18 cellular contexts compared by ENCODE assay signal in the genomic region with DNA sequence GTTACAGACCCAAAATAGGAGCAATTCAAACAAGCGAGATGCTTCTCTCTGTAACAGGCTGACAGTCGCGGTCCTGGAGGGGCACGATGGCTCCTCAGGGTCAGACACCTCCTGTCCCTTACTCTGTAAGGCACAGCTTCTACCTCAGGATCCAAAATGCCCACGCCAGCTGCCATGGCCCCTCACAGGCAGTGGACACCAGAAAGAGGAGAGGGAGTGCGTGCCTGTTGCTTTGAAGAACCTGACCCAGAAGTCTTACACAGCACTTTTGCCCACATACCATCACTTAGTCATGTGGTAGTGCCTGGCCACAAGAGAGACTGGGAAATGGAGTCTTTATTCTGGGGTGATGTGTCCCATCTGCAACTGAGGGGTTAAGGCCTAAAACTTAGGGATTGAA. TPM values are rescaled to one million over a fixed set of nuclear protein-coding genes. Genes with fewer than 3 reads are reported as not detected.
DNase-seq lines count a peak whose midpoint lies in the region; ATAC-seq and TF ChIP-seq lines count a peak whose summit lies in the region.
"Had no signal": no experiment of that assay in that cellular context is flagged by ENCODE, and none has a peak within 500 bp of the region (broad histone marks: within the 10 kb centered on the region; RNA-seq: fewer than 3 reads in every experiment).

No MANE protein-coding gene starts in this region.

- dilution Hi-C loops in mammary epithelial cell (cut with HindIII; ENCODE audit: low sequenced_read_pairs): no loop called here

- H3K27ac ChIP-seq in breast epithelium (peak overlapping the region; percentile 2 to 80), mammary epithelial cell (ENCODE audit: insufficient read depth, low read depth, low read length) (no peak overlapping the region), transverse colon (peak overlapping the region in 3 of 4 donors; percentile 61 to 76 (median 74))

- peaks cover 17% of the 10 kb centered on the region for H3K79me2 ChIP-seq in mammary epithelial cell (ENCODE audit: insufficient read depth, low read length)

- peak overlapping the region; percentile 93 for H3K27ac Mint-ChIP-seq in chondrocyte (ENCODE audit: unreplicated experiment)
- peak overlapping the region; percentile 91 to 96 (median 92) for H3K27ac Mint-ChIP-seq in nephron

- no peak for TF ChIP-seq EP300 in transverse colon (IDR thresholded peaks at IDR 0.05; ENCODE audit: low read depth)

- CTCF ChIA-PET in mammary epithelial cell (lab: Charles Lee; ENCODE audit: low non-redundant PET): no interaction called here

- WGBS in mammary epithelial cell (ENCODE audit: low coverage, missing lambda C conversion rate): 97% methylated on average over 4 of the region's 6 CpGs
- WGBS in transverse colon (ENCODE audit: low coverage in 1 of 2), 2 donors: 88 to 89% methylated on average over 3 to 6 of the region's 6 CpGs

- no TSS peak for BruUV-seq in mammary epithelial cell (replicated peaks; lab: Mats Ljungman, UMichigan)

- no peaks in the 10 kb centered on the region for H4K20me1 ChIP-seq in mammary epithelial cell (ENCODE audit: insufficient read depth, low read length)

- H3K9me3 Mint-ChIP-seq in chondrocyte (ENCODE audit: low read depth): peaks cover 1% of the 10 kb centered on the region
- peaks cover 5% of the 10 kb centered on the region for H3K9me3 Mint-ChIP-seq in nephron

- H2AFZ ChIP-seq in mammary epithelial cell (ENCODE audit: low read depth, low read length): no peak overlapping the region

- H3K27me3 Mint-ChIP-seq in chondrocyte (ENCODE audit: low read depth) (no peaks in the 10 kb centered on the region), nephron (ENCODE audit: low read depth) (peaks cover 5% of the 10 kb centered on the region)
- H3K27me3 Mint-ChIP-seq: central memory CD8-positive, alpha-beta T cell had no signal

- in situ Hi-C loops in mammary epithelial cell (cut with MboI; ENCODE audit: low sequenced_read_pairs in 2 of 2): no loop called here
- in situ Hi-C loops in transverse colon (cut with MboI; ENCODE audit: low pct_ligation_motif_present in 1 of 4, low pct_unique_long_range_greater_than_20kb in 1 of 4, low sequenced_read_pairs in 3 of 4): no loop called here

- H3K4me1 ChIP-seq in breast epithelium: peaks cover 4 to 10% of the 10 kb centered on the region in 2 donors
- no peaks in the 10 kb centered on the region for H3K4me1 ChIP-seq in mammary epithelial cell (ENCODE audit: insufficient read depth, low read length)
- peaks cover 22 to 41% (median 26%) of the 10 kb centered on the region in 4 donors for H3K4me1 ChIP-seq in transverse colon

- H3K36me3 Mint-ChIP-seq in chondrocyte (ENCODE audit: low read depth) (peaks cover 2% of the 10 kb centered on the region), nephron (ENCODE audit: low read depth) (peaks cover 7% of the 10 kb centered on the region)

- no peaks in the 10 kb centered on the region for H3K27me3 ChIP-seq in breast epithelium
- H3K27me3 ChIP-seq in mammary epithelial cell (ENCODE audit: insufficient read depth, low read length): no peaks in the 10 kb centered on the region
- H3K27me3 ChIP-seq in transverse colon: no peaks in the 10 kb centered on the region
- H3K27me3 ChIP-seq: pancreas had no signal

- H3K4me1 Mint-ChIP-seq in chondrocyte (ENCODE audit: low read depth): peaks cover 36% of the 10 kb centered on the region
- peaks cover 59% of the 10 kb centered on the region for H3K4me1 Mint-ChIP-seq in nephron

- H3K4me3 Mint-ChIP-seq in chondrocyte (ENCODE audit: unreplicated experiment) (peak overlapping the region; percentile 17), nephron (peak overlapping the region; percentile 56 to 66 (median 58))
- H3K4me3 Mint-ChIP-seq: central memory CD8-positive, alpha-beta T cell had no signal

- no peak for ATAC-seq in HG02763 (IDR thresholded peaks at IDR 0.05; ENCODE audit: unreplicated experiment)
- no peak for ATAC-seq in GM18858 (IDR thresholded peaks at IDR 0.05; ENCODE audit: unreplicated experiment)

- no peaks in the 10 kb centered on the region for H3K36me3 ChIP-seq in breast epithelium
- H3K36me3 ChIP-seq in mammary epithelial cell (ENCODE audit: insufficient read depth, low read length): no peaks in the 10 kb centered on the region
- no peaks in the 10 kb centered on the region for H3K36me3 ChIP-seq in transverse colon
- H3K36me3 ChIP-seq: pancreas had no signal

- TF ChIP-seq CTCF in breast epithelium (IDR thresholded peaks at IDR 0.05) (no peak), mammary epithelial cell (conservative IDR thresholded peaks at IDR 0.05 in 1 of 2, IDR thresholded peaks at IDR 0.05 in 1 of 2; ENCODE audit: extremely low read depth in 1 of 2, insufficient read depth in 1 of 2, low read depth in 1 of 2, low read length in 2 of 2) (no peak), chondrocyte (IDR thresholded peaks at IDR 0.05) (no peak), nephron (IDR thresholded peaks at IDR 0.05; ENCODE audit: unreplicated experiment in 3 of 3) (no peak), transverse colon (IDR thresholded peaks at IDR 0.05) (no peak)

- DNase-seq in breast epithelium (ENCODE audit: low spot score in 2 of 2) (no peak), mammary epithelial cell (no peak), chondrocyte (ENCODE audit: low spot score) (no peak), transverse colon (no peak), DMS 273 treated with DMSO at 0.1 percent for 48 hours (lab: John Stamatoyannopoulos, UW) (no peak)
- DNase-seq: 8988T; activated CD4-positive, alpha-beta T cell treated with anti-CD3 and anti-CD28 coated beads, Interleukin-2, amount 50 U/mL, for 4 hours; activated gamma-delta T cell; DMS79; Kasumi-1; NCI-H2107; pancreas; stimulated activated CD4-positive, alpha-beta T cell treated with anti-CD3 and anti-CD28 coated beads, Interleukin-4, amount 100 ng/mL, for 24 hours; T-helper 2 cell had no signal

- H3K4me3 ChIP-seq in breast epithelium (no peak overlapping the region), mammary epithelial cell (replicated peaks in 1 of 3; ENCODE audit: insufficient read depth in 1 of 3, low read depth in 2 of 3, low read length in 3 of 3) (no peak overlapping the region), transverse colon (no peak overlapping the region)
- H3K4me3 ChIP-seq: pancreas had no signal

- H3K9ac ChIP-seq in mammary epithelial cell (ENCODE audit: insufficient read depth, low read length): no peak overlapping the region

- TF ChIP-seq POLR2A in breast epithelium (IDR thresholded peaks at IDR 0.05) (no peak), transverse colon (IDR thresholded peaks at IDR 0.05) (no peak)

- intact Hi-C loops in breast epithelium (cut with DNase I; ENCODE audit: low total_unique reads) (no loop called here), mammary epithelial cell (cut with micrococcal nuclease) (no loop called here), transverse colon (cut with DNase I; ENCODE audit: low total_unique reads) (no loop called here)

- H3K4me2 ChIP-seq in mammary epithelial cell (ENCODE audit: insufficient read depth, low read depth, low read length): no peak overlapping the region

- H3K9me3 ChIP-seq in breast epithelium: no peaks in the 10 kb centered on the region
- H3K9me3 ChIP-seq in mammary epithelial cell (replicated peaks; ENCODE audit: insufficient read depth, low read length): no peaks in the 10 kb centered on the region
- no peaks in the 10 kb centered on the region for H3K9me3 ChIP-seq in transverse colon
- H3K9me3 ChIP-seq: pancreas had no signal

RNA-seq across cellular contexts. Expression of gene ABL1, which starts 11.6 kb away (rescaled TPM):
- total RNA-seq in breast epithelium (10 to 100 TPM; 43.6 to 72.8 (median 67.4) TPM), mammary epithelial cell (10 to 100 TPM; 50.5 to 52.8 TPM), chondrocyte (73.6 to 93.7 TPM (median 91.5 TPM) in 3 replicates), transverse colon (10 to 100 TPM; 66.9 to 97.1 (median 81.8) TPM)
- 19.4 TPM for polyA plus RNA-seq in mammary epithelial cell
- polyA minus RNA-seq in mammary epithelial cell: 90.2 TPM
